24 cellular contexts compared by ENCODE assay signal in the genomic region with DNA sequence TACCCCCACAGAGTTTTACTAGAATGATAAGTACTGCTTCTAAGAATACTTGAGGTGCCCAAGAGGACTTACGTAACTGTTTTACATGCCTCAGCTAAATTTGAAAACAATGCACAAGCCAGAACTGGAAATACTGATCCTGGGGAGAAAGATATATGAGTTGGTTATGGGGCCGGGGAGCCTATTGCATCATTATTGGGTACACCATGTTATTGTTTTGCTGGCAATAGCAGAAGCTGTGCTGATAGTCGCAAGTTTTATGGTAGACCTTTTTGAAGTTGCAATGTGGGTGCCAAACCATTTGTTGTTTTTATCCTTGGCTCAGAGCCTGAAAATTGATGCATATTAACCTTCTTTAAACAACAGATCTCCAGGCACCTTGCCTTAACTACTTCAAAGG.
A peak's percentile ranks its signal among the peaks of the same experiment; 100 is the strongest.
DNase-seq lines count a peak whose midpoint lies in the region; ATAC-seq and TF ChIP-seq lines count a peak whose summit lies in the region.
"Had no signal": no experiment of that assay in that cellular context is flagged by ENCODE, and none has a peak within 500 bp of the region (broad histone marks: within the 10 kb centered on the region; RNA-seq: fewer than 3 reads in every experiment).

No MANE protein-coding gene starts in this region.

- BruUV-seq in mammary epithelial cell (replicated peaks; lab: Mats Ljungman, UMichigan), result no TSS peak

- intact Hi-C loops in mammary epithelial cell (cut with micrococcal nuclease), result no loop called here

- no peaks in the 10 kb centered on the region for H3K27me3 ChIP-seq in mammary epithelial cell (ENCODE audit: insufficient read depth, low read length)
- H3K27me3 ChIP-seq: SJCRH30, stomach, tibial artery had no signal

- no peak overlapping the region for H3K27ac ChIP-seq in mammary epithelial cell (ENCODE audit: insufficient read depth, low read depth, low read length)
- H3K27ac ChIP-seq: KMS-11, SJCRH30, stomach, tibial artery had no signal

- no peak overlapping the region for H3K4me2 ChIP-seq in mammary epithelial cell (ENCODE audit: insufficient read depth, low read depth, low read length)
- H3K4me2 ChIP-seq: KMS-11 had no signal

- dilution Hi-C loops in mammary epithelial cell (cut with HindIII; ENCODE audit: low sequenced_read_pairs), result no loop called here

- TF ChIP-seq CTCF in mammary epithelial cell (conservative IDR thresholded peaks at IDR 0.05 in 1 of 2, IDR thresholded peaks at IDR 0.05 in 1 of 2; ENCODE audit: extremely low read depth in 1 of 2, insufficient read depth in 1 of 2, low read depth in 1 of 2, low read length in 2 of 2) (no peak), fibroblast of villous mesenchyme (IDR thresholded peaks at IDR 0.05; ENCODE audit: insufficient read depth, low read depth, low read length) (no peak)

- no peaks in the 10 kb centered on the region for H4K20me1 ChIP-seq in mammary epithelial cell (ENCODE audit: insufficient read depth, low read length)

- no peak overlapping the region for H2AFZ ChIP-seq in mammary epithelial cell (ENCODE audit: low read depth, low read length)

- in situ Hi-C loops in mammary epithelial cell (cut with MboI; ENCODE audit: low sequenced_read_pairs in 2 of 2), result no loop called here

- H3K4me3 ChIP-seq in mammary epithelial cell (replicated peaks in 1 of 3; ENCODE audit: insufficient read depth in 1 of 3, low read depth in 2 of 3, low read length in 3 of 3), result no peak overlapping the region
- no peak overlapping the region for H3K4me3 ChIP-seq in fibroblast of villous mesenchyme (ENCODE audit: low read depth, low read length)
- H3K4me3 ChIP-seq: SJCRH30, stomach, tibial artery had no signal

- no peaks in the 10 kb centered on the region for H3K9me3 ChIP-seq in mammary epithelial cell (replicated peaks; ENCODE audit: insufficient read depth, low read length)
- H3K9me3 ChIP-seq: SJCRH30, stomach, tibial artery had no signal

- no peak for ATAC-seq in GM19351 (IDR thresholded peaks at IDR 0.05; ENCODE audit: unreplicated experiment)
- ATAC-seq: Panc1, sciatic nerve, T-cell had no signal

- no peaks in the 10 kb centered on the region for H3K4me1 ChIP-seq in mammary epithelial cell (ENCODE audit: insufficient read depth, low read length)
- H3K4me1 ChIP-seq: stomach, tibial artery had no signal

- DNase-seq in DMS 273 (lab: John Stamatoyannopoulos, UW; ENCODE audit: unreplicated experiment), result peak; percentile 59
- DNase-seq in MV-4-11 (lab: John Stamatoyannopoulos, UW), result peak; percentile 53
- DNase-seq in mammary epithelial cell, result peak; percentile 52
- peak; percentile 69 for DNase-seq in fibroblast of villous mesenchyme (ENCODE audit: low read depth)
- no peak for DNase-seq in SW480 (ENCODE audit: low spot score)
- no peak for DNase-seq in amygdala (lab: John Stamatoyannopoulos, UW)
- DNase-seq in mucosa of gallbladder (ENCODE audit: low spot score), result no peak
- DNase-seq: activated CD4-positive, alpha-beta memory T cell treated with anti-CD3 and anti-CD28 coated beads, Interleukin-2, amount 10 ng/mL, durations not matched to agents 7 days and 5 days; activated effector memory CD4-positive, alpha-beta T cell treated with anti-CD3 and anti-CD28 coated beads, Interleukin-2, amount 50 U/mL, for 16 hours; activated naive CD8-positive, alpha-beta T cell treated with anti-CD3 and anti-CD28 coated beads, Interleukin-2, amount 10 ng/mL, durations not matched to agents 7 days and 5 days; effector CD8-positive, alpha-beta T cell; HFFc6; NCI-H2081 treated with DMSO at 0.1 percent for 48 hours; NCI-H446 treated with DMSO at 0.1 percent for 48 hours; posterior cingulate gyrus; SJCRH30; stimulated activated CD8-positive, alpha-beta memory T cell treated with anti-CD3 and anti-CD28 coated beads, Interleukin-4, amount 100 ng/mL, for 48 hours; stomach; T-cell; tibial artery had no signal

- no peak overlapping the region for H3K9ac ChIP-seq in mammary epithelial cell (ENCODE audit: insufficient read depth, low read length)
- H3K9ac ChIP-seq: KMS-11 had no signal

- WGBS in mammary epithelial cell (ENCODE audit: low coverage, missing lambda C conversion rate), result 67% methylated on average over 3 of the region's 3 CpGs

- CTCF ChIA-PET in mammary epithelial cell (lab: Charles Lee; ENCODE audit: low non-redundant PET), result no interaction called here

- no peaks in the 10 kb centered on the region for H3K36me3 ChIP-seq in mammary epithelial cell (ENCODE audit: insufficient read depth, low read length)

- H3K79me2 ChIP-seq in mammary epithelial cell (ENCODE audit: insufficient read depth, low read length), result no peaks in the 10 kb centered on the region

Comparison
In these comparisons a context has a peak if more than half of its experiments do, and no peak if none do; other contexts are left out.
1. DNase-seq: peak in DMS 273 (single experiment), MV-4-11 (single experiment), mammary epithelial cell (single experiment) and fibroblast of villous mesenchyme (single experiment); none in SW480 (single experiment), amygdala (0 of 56) and mucosa of gallbladder (single experiment).